ENCODE assay signal across 8 cellular contexts in genomic region chr7:74092964-74093339, GRCh38. TPM values are rescaled to one million over a fixed set of nuclear protein-coding genes. Genes with fewer than 3 reads are reported as not detected.
A peak's percentile ranks its signal among the peaks of the same experiment; 100 is the strongest.
DNase-seq lines count a peak whose midpoint lies in the region; ATAC-seq and TF ChIP-seq lines count a peak whose summit lies in the region.

No MANE protein-coding gene starts in this region.

- H3K4me1 Mint-ChIP-seq in T-cell = peaks cover 20 to 25% (median 21%) of the 10 kb centered on the region in 3 donors

- peaks cover 0 to 11% (median 6%) of the 10 kb centered on the region in 3 donors for H3K36me3 ChIP-seq in tibial artery

- CTCF ChIA-PET in T-cell (lab: Charles Lee) = no interaction called here

- intact Hi-C loops in Right ventricle myocardium inferior (cut with DNase I) = loop anchor here (5.0 kb wide), 2 partner anchors 56 to 79 kb away; partner anchors contain the start of gene EIF4H
- intact Hi-C loops in cardiac septum (cut with DNase I) = no loop called here
- intact Hi-C loops in tibial artery (cut with DNase I; ENCODE audit: low total_unique reads) = no loop called here

- DNase-seq in Right ventricle myocardium inferior (ENCODE audit: missing footprints) = peak; percentile 84
- no peak for DNase-seq in cardiac septum (ENCODE audit: low spot score)
- peak in 2 of 34 experiments; percentile 10 to 21 for DNase-seq in T-cell
- peak in 31 of 51 donors; percentile 4 to 44 (median 30) for DNase-seq in hypothalamus (lab: John Stamatoyannopoulos, UW)
- DNase-seq in tibial artery = peak; percentile 71 to 86
- no peak for DNase-seq in NCI-H526 (lab: John Stamatoyannopoulos, UW)
- DNase-seq in epidermal melanocyte (ENCODE audit: insufficient read length, low spot score) = no peak

- H3K4me3 ChIP-seq in tibial artery = peak overlapping the region; percentile 42 to 48

- no peak overlapping the region for H3K4me3 Mint-ChIP-seq in T-cell

- peak overlapping the region; percentile 61 to 95 for H3K27ac Mint-ChIP-seq in T-cell

- POLR2A ChIA-PET in T-cell (lab: Charles Lee) = no interaction called here

- ATAC-seq in Right ventricle myocardium inferior (peak; percentile 67), HG02970 (IDR thresholded peaks at IDR 0.05; ENCODE audit: low FRiP score, unreplicated experiment) (peak; percentile 40), T-cell (replicated peaks in 1 of 4) (no peak)

- H3K9me3 Mint-ChIP-seq in T-cell = no peaks in the 10 kb centered on the region

- H3K4me1 ChIP-seq in tibial artery = peaks cover 6 to 33% (median 28%) of the 10 kb centered on the region in 4 donors

- no peaks in the 10 kb centered on the region for H3K27me3 ChIP-seq in tibial artery

- peaks cover 5% of the 10 kb centered on the region for H3K36me3 Mint-ChIP-seq in T-cell

- TF ChIP-seq CTCF in tibial artery (IDR thresholded peaks at IDR 0.05) = no peak

- no peaks in the 10 kb centered on the region for H3K27me3 Mint-ChIP-seq in T-cell

- H3K9me3 ChIP-seq in tibial artery = no peaks in the 10 kb centered on the region

- peak overlapping the region; percentile 58 to 66 for H3K27ac ChIP-seq in tibial artery

RNA-seq across cellular contexts. Expression of gene LIMK1, which starts 9.3 kb away (rescaled TPM):
- total RNA-seq in Right ventricle myocardium inferior (8.7 TPM), cardiac septum (13.6 TPM), T-cell (10 to 100 TPM; 13.5 to 24.9 (median 18.4) TPM)

Comparison
In these comparisons a context has a peak if more than half of its experiments do, and no peak if none do; other contexts are left out.
1. DNase-seq: peak in Right ventricle myocardium inferior (single experiment), hypothalamus (31 of 51) and tibial artery (2 of 2); none in cardiac septum (single experiment), NCI-H526 (0 of 2) and epidermal melanocyte (single experiment).
2. ATAC-seq: peak in Right ventricle myocardium inferior (single experiment) and HG02970 (single experiment); none in T-cell (0 of 4).